ENCODE assay signal across 24 cellular contexts in the genomic region with DNA sequence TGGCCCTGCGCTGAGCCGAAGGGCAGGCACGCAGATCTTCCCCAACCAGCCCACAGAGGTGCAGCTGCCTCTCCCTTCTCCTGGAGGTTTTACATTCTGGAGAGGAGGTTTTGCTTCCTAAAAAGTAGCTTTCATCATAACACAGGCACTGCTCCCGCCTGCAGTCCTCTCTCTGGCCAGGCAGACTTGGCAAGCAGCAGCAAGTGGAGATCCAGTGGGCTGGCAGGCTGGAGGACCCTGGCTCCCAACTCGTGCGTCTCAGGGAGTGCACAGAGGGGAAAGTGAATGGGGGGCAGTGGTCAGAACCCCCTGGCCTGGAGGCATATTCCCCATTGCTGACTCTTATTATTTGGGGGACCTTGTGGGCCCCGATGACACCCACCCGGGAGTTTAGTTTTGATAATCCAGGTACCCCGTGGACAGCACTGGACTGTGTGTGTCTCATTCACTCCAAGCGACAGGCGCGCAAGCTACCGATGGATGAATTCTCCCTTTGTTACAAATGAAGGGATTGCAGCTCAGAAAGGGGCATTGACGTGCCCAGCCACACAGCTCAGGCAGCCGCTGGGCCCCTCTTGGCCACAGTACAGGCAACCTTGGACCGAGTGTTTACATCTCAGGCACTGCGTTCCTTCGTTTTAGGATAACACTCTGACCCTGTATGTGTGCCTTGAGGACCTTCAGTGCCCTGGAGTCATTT.
A peak's percentile ranks its signal among the peaks of the same experiment; 100 is the strongest.
DNase-seq lines count a peak whose midpoint lies in the region; ATAC-seq, FAIRE-seq and TF ChIP-seq lines count a peak whose summit lies in the region.
"Had no signal": no experiment of that assay in that cellular context is flagged by ENCODE, and none has a peak within 500 bp of the region (broad histone marks: within the 10 kb centered on the region; RNA-seq: fewer than 3 reads in every experiment).

No MANE protein-coding gene starts in this region.

- H3K4me3 ChIP-seq in dorsolateral prefrontal cortex (peak overlapping the region in 14 of 59 donors; percentile 1 to 36 (median 14)), tibial artery (no peak overlapping the region), pancreas (no peak overlapping the region)
- H3K4me3 ChIP-seq: GM23248, K562, SJSA1 had no signal

- no peaks in the 10 kb centered on the region for H3K36me3 ChIP-seq in tibial artery
- no peaks in the 10 kb centered on the region for H3K36me3 ChIP-seq in pancreas
- H3K36me3 ChIP-seq: SJSA1 had no signal

- peak in 8 of 14 donors; percentile 16 to 55 (median 42) for DNase-seq in C1 segment of cervical spinal cord (lab: John Stamatoyannopoulos, UW)
- peak in 5 of 10 donors; percentile 30 to 79 (median 53) for DNase-seq in dorsolateral prefrontal cortex
- DNase-seq in midbrain (lab: John Stamatoyannopoulos, UW) = peak; percentile 65
- no peak for DNase-seq in sciatic nerve (ENCODE audit: low spot score)
- no peak for DNase-seq in GOT3 (lab: John Stamatoyannopoulos, UW)
- DNase-seq in tibial artery = no peak
- DNase-seq in pancreas = no peak
- DNase-seq: 8988T; ACHN; CD4-positive, CD25-positive, alpha-beta regulatory T cell; GM23248; H9; Kasumi-1; NCI-H1105 treated with DMSO at 0.1 percent for 48 hours; NCI-H146; NCI-H2029; NCI-H446 treated with DMSO at 0.1 percent for 48 hours; NCI-H526; Right ventricle myocardium superior; RPMI8226 had no signal

- WGBS in pancreas, 2 donors = 66 to 75% methylated on average over 18 of the region's 18 CpGs

- FAIRE-seq in pancreas (lab: Jason Lieb, UNC) = no peak
- FAIRE-seq: HTR-8/SVneo, K562 had no signal

- H3K9me3 ChIP-seq in tibial artery (no peaks in the 10 kb centered on the region), pancreas (no peaks in the 10 kb centered on the region)
- H3K9me3 ChIP-seq: SJSA1 had no signal

- H3K27ac ChIP-seq in dorsolateral prefrontal cortex (peak overlapping the region in 56 of 59 donors; percentile 18 to 99 (median 84)), tibial artery (no peak overlapping the region), pancreas (no peak overlapping the region)
- H3K27ac ChIP-seq: GM23248, SJSA1 had no signal

- H3K4me1 ChIP-seq in tibial artery (no peaks in the 10 kb centered on the region), pancreas (no peaks in the 10 kb centered on the region)

- intact Hi-C loops in dorsolateral prefrontal cortex (cut with DNase I) = no loop called here
- intact Hi-C loops in sciatic nerve (cut with DNase I) = no loop called here
- intact Hi-C loops in tibial artery (cut with DNase I; ENCODE audit: low total_unique reads) = no loop called here
- intact Hi-C loops in pancreas (cut with DNase I) = no loop called here

- peak in 3 of 56 donors; percentile 9 to 15 (median 12) for TF ChIP-seq CTCF in dorsolateral prefrontal cortex (IDR thresholded peaks at IDR 0.05 in 54 of 56, conservative IDR thresholded peaks at IDR 0.05 in 2 of 56; ENCODE audit: low read depth in 1 of 56, partially characterized antibody in 56 of 56)
- TF ChIP-seq CTCF in tibial artery (IDR thresholded peaks at IDR 0.05) = no peak
- no peak for TF ChIP-seq CTCF in pancreas (IDR thresholded peaks at IDR 0.05)

- H3K27me3 ChIP-seq in dorsolateral prefrontal cortex (no peaks in the 10 kb centered on the region), tibial artery (no peaks in the 10 kb centered on the region), pancreas (no peaks in the 10 kb centered on the region)
- H3K27me3 ChIP-seq: SJSA1 had no signal

- ATAC-seq in sciatic nerve (peak; percentile 31), HG02840 (IDR thresholded peaks at IDR 0.05; ENCODE audit: low FRiP score, unreplicated experiment) (no peak), pancreas (no peak)
- ATAC-seq: K562 had no signal

Comparison
In these comparisons a context has a peak if more than half of its experiments do, and no peak if none do; other contexts are left out.
1. DNase-seq: peak in C1 segment of cervical spinal cord (8 of 14) and midbrain (single experiment); none in sciatic nerve (single experiment), GOT3 (single experiment), tibial artery (0 of 2) and pancreas (0 of 6).
2. H3K27ac ChIP-seq: peak in dorsolateral prefrontal cortex (56 of 59); none in tibial artery (0 of 2) and pancreas (0 of 4).